26 cellular contexts compared by ENCODE assay signal in genomic region chr14:61091657-61092273, GRCh38.
"Had no signal": no experiment of that assay in that cellular context is flagged by ENCODE, and none has a peak within 500 bp of the region (broad histone marks: within the 10 kb centered on the region; RNA-seq: fewer than 3 reads in every experiment).

No MANE protein-coding gene starts in this region.

- FAIRE-seq: astrocyte, islet of Langerhans, small intestine had no signal

- H3K27me3 Mint-ChIP-seq: activated B cell treated with CpG ODN at 0.5 μM for 24 hours; activated CD4-positive, alpha-beta T cell treated with anti-CD3 and anti-CD28 coated beads for 36 hours; activated naive CD8-positive, alpha-beta T cell; dendritic cell treated with granulocyte-macrophage colony-stimulating factor and Interleukin-4, amounts not matched to agents 40 ng/mL and 50 ng/mL, for 4 days; stimulated activated memory B cell treated with anti-CD40 and anti-IgM and Interleukin-4, amounts not matched to agents 10 μg/mL and 1 μg/mL and 100 μg/mL, for 72 hours; stimulated activated naive CD8-positive, alpha-beta T cell treated with anti-CD3 and anti-CD28 coated beads, Interleukin-15, amount 100 ng/mL, for 72 hours; T-cell had no signal

- DNase-seq: activated B cell treated with CpG ODN at 0.5 μM for 24 hours; activated CD4-positive, alpha-beta T cell treated with anti-CD3 and anti-CD28 coated beads for 36 hours; activated CD4-positive, alpha-beta T cell treated with anti-CD3 and anti-CD28 coated beads, Interleukin-2, amount 50 U/mL, for 4 hours; activated naive CD4-positive, alpha-beta T cell; activated T-cell treated with anti-CD3 and anti-CD28 coated beads for 4 hours; activated T-cell treated with anti-CD3 and anti-CD28 coated beads, Interleukin-2, amount 50 U/mL, for 72 hours; caudate nucleus; esophagus squamous epithelium; foreskin melanocyte; glutamatergic neuron; left ventricle myocardium superior; mucosa of descending colon; sigmoid colon; small intestine; stimulated activated CD4-positive, alpha-beta T cell treated with anti-CD3 and anti-CD28 coated beads, Interleukin-1b, Interleukin-23, amount 100 ng/mL, for 48 hours; stimulated activated CD4-positive, alpha-beta T cell treated with anti-CD3 and anti-CD28 coated beads, Interleukin-4, amount 100 ng/mL, for 4 hours; stimulated activated CD8-positive, alpha-beta memory T cell treated with anti-CD3 and anti-CD28 coated beads, Interleukin-4, amount 100 ng/mL, for 48 hours; stimulated activated naive CD8-positive, alpha-beta T cell treated with anti-CD3 and anti-CD28 coated beads, Interleukin-15, amount 100 ng/mL, for 72 hours; T-cell; thyroid gland had no signal

- H3K27me3 ChIP-seq: esophagus squamous epithelium, sigmoid colon, thyroid gland had no signal

- H3K4me3 Mint-ChIP-seq: activated B cell treated with CpG ODN at 0.5 μM for 24 hours; activated CD4-positive, alpha-beta T cell treated with anti-CD3 and anti-CD28 coated beads for 36 hours; activated naive CD8-positive, alpha-beta T cell; activated T-cell treated with anti-CD3 and anti-CD28 coated beads, Interleukin-2, amount 50 U/mL, for 72 hours; dendritic cell treated with granulocyte-macrophage colony-stimulating factor and Interleukin-4, amounts not matched to agents 40 ng/mL and 50 ng/mL, for 4 days; natural killer cell treated with Interleukin-12 subunit alpha and Interleukin-12 subunit beta and Interleukin-15 and Interleukin-18, amount 100 ng/mL, for 72 hours; stimulated activated memory B cell treated with anti-CD40 and anti-IgM and Interleukin-4, amounts not matched to agents 10 μg/mL and 1 μg/mL and 100 μg/mL, for 72 hours; stimulated activated naive CD8-positive, alpha-beta T cell treated with anti-CD3 and anti-CD28 coated beads, Interleukin-15, amount 100 ng/mL, for 72 hours; T-cell had no signal

- H3K4me3 ChIP-seq: esophagus squamous epithelium, mucosa of descending colon, sigmoid colon, thyroid gland had no signal

- H3K9me3 Mint-ChIP-seq: activated B cell treated with CpG ODN at 0.5 μM for 24 hours had no signal

- H3K36me3 ChIP-seq: esophagus squamous epithelium, sigmoid colon, thyroid gland had no signal

- H3K27ac Mint-ChIP-seq: activated B cell treated with CpG ODN at 0.5 μM for 24 hours; activated CD4-positive, alpha-beta T cell treated with anti-CD3 and anti-CD28 coated beads for 36 hours; activated naive CD8-positive, alpha-beta T cell; activated T-cell treated with anti-CD3 and anti-CD28 coated beads, Interleukin-2, amount 50 U/mL, for 72 hours; dendritic cell treated with granulocyte-macrophage colony-stimulating factor and Interleukin-4, amounts not matched to agents 40 ng/mL and 50 ng/mL, for 4 days; natural killer cell treated with Interleukin-12 subunit alpha and Interleukin-12 subunit beta and Interleukin-15 and Interleukin-18, amount 100 ng/mL, for 72 hours; stimulated activated memory B cell treated with anti-CD40 and anti-IgM and Interleukin-4, amounts not matched to agents 10 μg/mL and 1 μg/mL and 100 μg/mL, for 72 hours; stimulated activated naive CD8-positive, alpha-beta T cell treated with anti-CD3 and anti-CD28 coated beads, Interleukin-15, amount 100 ng/mL, for 72 hours; T-cell had no signal

- H3K4me1 Mint-ChIP-seq: T-cell had no signal

- ATAC-seq: activated CD4-positive, alpha-beta T cell treated with anti-CD3 and anti-CD28 coated beads for 36 hours; activated T-cell treated with anti-CD3 and anti-CD28 coated beads, Interleukin-2, amount 50 U/mL, for 72 hours; left ventricle myocardium superior; mucosa of descending colon; natural killer cell treated with Interleukin-12 subunit alpha and Interleukin-12 subunit beta and Interleukin-15 and Interleukin-18, amount 100 ng/mL, for 72 hours; stimulated activated memory B cell treated with anti-CD40 and anti-IgM and Interleukin-4, amounts not matched to agents 10 μg/mL and 1 μg/mL and 100 μg/mL, for 72 hours; stimulated activated naive CD8-positive, alpha-beta T cell treated with anti-CD3 and anti-CD28 coated beads, Interleukin-15, amount 100 ng/mL, for 72 hours; T-cell had no signal

- H3K27ac ChIP-seq: esophagus squamous epithelium, sigmoid colon, thyroid gland had no signal

- H3K4me1 ChIP-seq: esophagus squamous epithelium, sigmoid colon, thyroid gland had no signal

- H3K9me3 ChIP-seq: esophagus squamous epithelium, mucosa of descending colon, sigmoid colon, thyroid gland had no signal
